ENCODE assay signal across 1 cellular context in genomic region chr17:28053044-28053670, GRCh38.
TF ChIP-seq lines count a peak whose summit lies in the region.

No MANE protein-coding gene starts in this region.

TF ChIP-seq in IMR-90, 13 proteins besides CTCF, POLR2A, EP300 and RAD21 (continued from another document):
- TF ChIP-seq, protein P1, sequence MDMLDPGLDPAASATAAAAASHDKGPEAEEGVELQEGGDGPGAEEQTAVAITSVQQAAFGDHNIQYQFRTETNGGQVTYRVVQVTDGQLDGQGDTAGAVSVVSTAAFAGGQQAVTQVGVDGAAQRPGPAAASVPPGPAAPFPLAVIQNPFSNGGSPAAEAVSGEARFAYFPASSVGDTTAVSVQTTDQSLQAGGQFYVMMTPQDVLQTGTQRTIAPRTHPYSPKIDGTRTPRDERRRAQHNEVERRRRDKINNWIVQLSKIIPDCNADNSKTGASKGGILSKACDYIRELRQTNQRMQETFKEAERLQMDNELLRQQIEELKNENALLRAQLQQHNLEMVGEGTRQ (IDR thresholded peaks at IDR 0.05; ENCODE audit: low read depth, low read length) = no peak
- no peak for TF ChIP-seq RCOR1 (IDR thresholded peaks at IDR 0.05; ENCODE audit: insufficient replicate concordance, low read length)
- no peak for TF ChIP-seq SMC3 (IDR thresholded peaks at IDR 0.05; ENCODE audit: low read depth, low read length)
- TF ChIP-seq MXI1 (IDR thresholded peaks at IDR 0.05; ENCODE audit: borderline replicate concordance, low read depth, low read length) = no peak
